ENCODE assay signal across 2 cellular contexts in genomic region chr2:72138011-72138881, GRCh38.
TF ChIP-seq lines count a peak whose summit lies in the region.

No MANE protein-coding gene starts in this region.

TF ChIP-seq in A549, 52 proteins besides CTCF, POLR2A, EP300 and RAD21:
- TF ChIP-seq MAZ (IDR thresholded peaks at IDR 0.05; ENCODE audit: borderline replicate concordance, low read depth, low read length): no peak
- no peak for TF ChIP-seq MAFK (IDR thresholded peaks at IDR 0.05; ENCODE audit: partially characterized antibody)
- no peak for TF ChIP-seq USF2 (IDR thresholded peaks at IDR 0.05)
- no peak for TF ChIP-seq REST (IDR thresholded peaks at IDR 0.05)
- TF ChIP-seq BHLHE40 (IDR thresholded peaks at IDR 0.05; ENCODE audit: low read depth, low read length): no peak
- TF ChIP-seq CBX8 (IDR thresholded peaks at IDR 0.05): no peak
- no peak for TF ChIP-seq ZNF302 (CRISPR knock-in tag; IDR thresholded peaks at IDR 0.05)
- TF ChIP-seq NFE2L2 (conservative IDR thresholded peaks at IDR 0.05; ENCODE audit: low read length): no peak
- TF ChIP-seq BCL3 (IDR thresholded peaks at IDR 0.05): no peak

TF ChIP-seq in H1, 55 proteins besides CTCF, POLR2A, EP300 and RAD21:
- TF ChIP-seq JUN (IDR thresholded peaks at IDR 0.05; ENCODE audit: low read depth, low read length) (no peak), PHF8 (conservative IDR thresholded peaks at IDR 0.05; ENCODE audit: low read depth, low read length) (no peak), ZNF274 (IDR thresholded peaks at IDR 0.05; ENCODE audit: borderline replicate concordance, extremely low read depth, low read length) (no peak), CHD2 (IDR thresholded peaks at IDR 0.05; ENCODE audit: low read length) (no peak), FOSL1 (IDR thresholded peaks at IDR 0.05; ENCODE audit: insufficient read depth, low read depth, low read length) (no peak), BACH1 (IDR thresholded peaks at IDR 0.05; ENCODE audit: low read length) (no peak), TAF7 (optimal IDR thresholded peaks at IDR 0.05; ENCODE audit: borderline replicate concordance, low read depth, low read length) (no peak), NANOG (IDR thresholded peaks at IDR 0.05; ENCODE audit: insufficient read depth, low read depth, low read length, poor library complexity, severe bottlenecking) (no peak), CHD1 (IDR thresholded peaks at IDR 0.05; ENCODE audit: low read depth, low read length) (no peak)
